Comparison of ENCODE assay signal across 9 cellular contexts in the genomic region with DNA sequence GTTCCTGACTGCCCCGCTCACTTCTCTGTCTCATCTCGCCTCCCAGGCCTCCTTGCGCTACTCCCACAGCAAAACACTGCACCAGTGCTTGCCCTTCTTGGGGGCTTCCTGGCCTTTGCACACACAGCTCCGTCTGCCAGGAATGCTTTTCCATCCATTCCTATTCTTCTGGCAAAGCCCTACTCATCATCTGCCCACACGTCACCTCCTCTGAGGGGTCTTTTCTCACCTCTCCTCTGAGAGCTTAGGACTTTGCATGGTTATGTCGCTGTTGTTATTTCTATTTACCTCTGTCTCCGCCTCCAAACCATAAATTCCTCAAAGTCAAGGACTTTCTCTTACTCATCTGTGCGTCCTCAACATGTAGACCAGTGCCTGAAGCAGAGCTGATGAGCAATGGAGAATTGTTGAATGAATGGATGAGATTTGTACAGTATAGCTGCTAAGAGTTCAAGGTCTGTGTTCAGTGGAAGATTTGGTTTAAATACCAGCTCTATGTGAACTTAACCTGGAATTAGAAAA.
A peak's percentile ranks its signal among the peaks of the same experiment; 100 is the strongest.
DNase-seq lines count a peak whose midpoint lies in the region; ATAC-seq and TF ChIP-seq lines count a peak whose summit lies in the region.
"Had no signal": no experiment of that assay in that cellular context is flagged by ENCODE, and none has a peak within 500 bp of the region (broad histone marks: within the 10 kb centered on the region; RNA-seq: fewer than 3 reads in every experiment).

No MANE protein-coding gene starts in this region.

- no peak for ATAC-seq in effector memory CD8-positive, alpha-beta T cell (replicated peaks)
- ATAC-seq in HG03469 (IDR thresholded peaks at IDR 0.05; ENCODE audit: unreplicated experiment) = no peak

- no peaks in the 10 kb centered on the region for H4K20me1 ChIP-seq in MM.1S (ENCODE audit: insufficient read depth, low read length)

- H3K4me3 Mint-ChIP-seq in effector memory CD8-positive, alpha-beta T cell = peak overlapping the region; percentile 2 to 18

- H3K4me2 ChIP-seq in MM.1S (ENCODE audit: low read depth, low read length) = peak overlapping the region; percentile 42

- H3K36me3 Mint-ChIP-seq in effector memory CD8-positive, alpha-beta T cell (ENCODE audit: insufficient read depth) = no peaks in the 10 kb centered on the region

- CTCF ChIA-PET in AG04449 (lab: Yijun Ruan, JAX) = interaction anchor here (0.7 to 16.4 kb wide), 7 partner anchors 9 to 60 kb away, joined by 3 to 250 read pairs (median 6); no protein-coding TSS in a partner anchor

- H3K4me3 ChIP-seq in AG04449 (ENCODE audit: low read depth, low read length) (peak overlapping the region; percentile 49), MM.1S (ENCODE audit: low read length) (no peak overlapping the region), neutrophil (ENCODE audit: low read depth in 1 of 2, low read length in 1 of 2) (no peak overlapping the region)
- no peak overlapping the region for H3K4me3 ChIP-seq in effector memory CD4-positive, alpha-beta T cell (ENCODE audit: insufficient read depth, low read depth, low read length, poor library complexity, severe bottlenecking)

- DNase-seq in AG04449 (ENCODE audit: low read depth, low spot score) (no peak), MM.1S (no peak), ecto neural progenitor cell (ENCODE audit: low spot score) (no peak), NCI-H345 treated with DMSO at 0.1 percent for 48 hours (lab: John Stamatoyannopoulos, UW; ENCODE audit: unreplicated experiment) (no peak)
- DNase-seq in effector memory CD8-positive, alpha-beta T cell = no peak
- DNase-seq in effector memory CD4-positive, alpha-beta T cell = no peak

- H3K27ac Mint-ChIP-seq in effector memory CD8-positive, alpha-beta T cell = peak overlapping the region in 1 of 2 donors; percentile 46

- H3K27me3 Mint-ChIP-seq in effector memory CD8-positive, alpha-beta T cell = no peaks in the 10 kb centered on the region

- peaks cover 10% of the 10 kb centered on the region for H3K79me2 ChIP-seq in MM.1S (ENCODE audit: low read length)

- peaks cover 4% of the 10 kb centered on the region for H3F3A ChIP-seq in MM.1S (ENCODE audit: insufficient read depth, low read length)

- TF ChIP-seq CTCF in AG04449 (IDR thresholded peaks at IDR 0.05; ENCODE audit: insufficient read depth, low read length, missing control alignments) (no peak), MM.1S (IDR thresholded peaks at IDR 0.05; ENCODE audit: low read length) (no peak), neutrophil (IDR thresholded peaks at IDR 0.05) (no peak)

- H3K4me1 Mint-ChIP-seq in effector memory CD8-positive, alpha-beta T cell (ENCODE audit: low read depth in 2 of 2) = peaks cover 17% of the 10 kb centered on the region in 2 donors

- no peaks in the 10 kb centered on the region for H3K9me3 ChIP-seq in MM.1S (replicated peaks; ENCODE audit: insufficient read depth, low read length)
- no peaks in the 10 kb centered on the region for H3K9me3 ChIP-seq in neutrophil
- H3K9me3 ChIP-seq in effector memory CD4-positive, alpha-beta T cell (ENCODE audit: control insufficient read depth, low read length) = no peaks in the 10 kb centered on the region

- H3K27ac ChIP-seq in MM.1S (ENCODE audit: low read length) = 0 out of 2 replicates have a peak overlapping the region, but pooled peaks have one; percentile 35
- peak overlapping the region; percentile 88 for H3K27ac ChIP-seq in neutrophil
- no peak overlapping the region for H3K27ac ChIP-seq in effector memory CD4-positive, alpha-beta T cell (ENCODE audit: insufficient read depth, low read length, poor library complexity, severe bottlenecking)
- H3K27ac ChIP-seq: brain microvascular endothelial cell had no signal

- no peaks in the 10 kb centered on the region for H3K36me3 ChIP-seq in MM.1S (replicated peaks; ENCODE audit: insufficient read depth, low read length)
- H3K36me3 ChIP-seq in neutrophil = no peaks in the 10 kb centered on the region
- no peaks in the 10 kb centered on the region for H3K36me3 ChIP-seq in effector memory CD4-positive, alpha-beta T cell (ENCODE audit: control insufficient read depth, insufficient read depth, low read length)
- H3K36me3 ChIP-seq: brain microvascular endothelial cell had no signal

- POLR2A ChIA-PET in AG04449 (lab: Yijun Ruan, JAX) = interaction anchor here (0.6 kb wide), 1 partner anchor 15 kb away, joined by 3 read pairs; no protein-coding TSS in a partner anchor

- H3K4me1 ChIP-seq in MM.1S (ENCODE audit: low read length) (peaks cover 37% of the 10 kb centered on the region), neutrophil (ENCODE audit: control insufficient read depth in 1 of 2, insufficient read depth in 1 of 2, low read depth in 1 of 2, low read length in 1 of 2) (peaks cover 92 to 95% of the 10 kb centered on the region in 2 experiments)
- peaks cover 23% of the 10 kb centered on the region for H3K4me1 ChIP-seq in effector memory CD4-positive, alpha-beta T cell (ENCODE audit: control insufficient read depth, insufficient read depth, low read length, poor library complexity, severe bottlenecking)

- H2AFZ ChIP-seq in MM.1S (ENCODE audit: low read length) = peak overlapping the region; percentile 61

- H3K9me2 ChIP-seq in MM.1S (replicated peaks; ENCODE audit: insufficient read depth, low read length) = no peaks in the 10 kb centered on the region

- H3K27me3 ChIP-seq in MM.1S (replicated peaks; ENCODE audit: insufficient read depth, low read length) = no peaks in the 10 kb centered on the region
- H3K27me3 ChIP-seq in neutrophil = no peaks in the 10 kb centered on the region
- H3K27me3 ChIP-seq in effector memory CD4-positive, alpha-beta T cell (replicated peaks; ENCODE audit: control insufficient read depth, insufficient read depth, low read length, poor library complexity, severe bottlenecking) = no peaks in the 10 kb centered on the region
- H3K27me3 ChIP-seq: brain microvascular endothelial cell had no signal

- H3K9ac ChIP-seq in MM.1S (ENCODE audit: low read length) = no peak overlapping the region

- no peaks in the 10 kb centered on the region for H3K9me3 Mint-ChIP-seq in effector memory CD8-positive, alpha-beta T cell
